ENCODE assay signal across 8 cellular contexts in the genomic region with DNA sequence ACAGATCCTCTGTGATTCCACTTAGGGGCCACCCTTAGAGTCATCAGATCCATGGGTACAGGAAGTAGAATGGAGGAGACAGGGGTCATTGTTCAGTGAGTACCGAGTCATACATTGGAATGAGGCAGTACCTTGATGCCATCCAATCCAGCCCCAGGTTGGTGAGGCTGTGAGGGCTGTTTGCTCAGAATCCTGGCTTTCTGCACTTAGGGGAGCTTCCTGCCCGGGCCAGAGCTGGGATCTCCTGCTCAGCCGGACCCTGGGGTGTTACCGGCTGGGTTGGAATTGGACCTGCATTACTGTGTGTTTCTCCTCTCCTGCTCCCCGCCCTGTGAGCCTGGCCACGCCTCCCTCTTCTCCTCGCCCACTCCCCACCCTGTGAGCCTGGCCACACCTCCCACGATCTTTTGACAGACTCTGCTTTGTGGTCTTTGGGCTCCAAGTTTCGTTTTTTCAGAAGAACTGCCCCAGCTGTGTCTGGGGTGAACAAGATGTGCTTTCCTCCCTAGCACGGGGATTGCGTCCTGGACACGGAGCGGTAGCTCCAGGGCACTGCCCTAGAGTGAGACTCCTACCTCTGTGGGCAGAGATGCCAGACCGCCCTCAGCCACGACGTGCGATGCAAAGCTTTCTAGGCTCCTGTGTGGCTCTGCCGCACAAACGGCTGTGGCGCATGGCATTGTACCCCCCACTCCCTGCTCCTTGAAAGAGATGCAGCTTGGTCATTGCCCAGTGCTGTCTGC. TPM values are rescaled to one million over a fixed set of nuclear protein-coding genes. Genes with fewer than 3 reads are reported as not detected.
DNase-seq lines count a peak whose midpoint lies in the region; ATAC-seq and TF ChIP-seq lines count a peak whose summit lies in the region.

No MANE protein-coding gene starts in this region.

- H3K4me1 ChIP-seq in left ventricle myocardium inferior, result peaks cover 40% of the 10 kb centered on the region

- peak overlapping the region; percentile 33 for H3K4me3 ChIP-seq in left ventricle myocardium inferior

- peak overlapping the region; percentile 70 for H3K4me3 Mint-ChIP-seq in activated T-helper 17 cell treated with anti-CD3 and anti-CD28 coated beads, Interleukin-2, amount 50 U/mL, for 72 hours

- H3K9me3 ChIP-seq in left ventricle myocardium inferior (replicated peaks), result no peaks in the 10 kb centered on the region

- H3K36me3 Mint-ChIP-seq in activated T-helper 17 cell treated with anti-CD3 and anti-CD28 coated beads, Interleukin-2, amount 50 U/mL, for 72 hours (ENCODE audit: low read depth), result peaks cover 83% of the 10 kb centered on the region

- no peaks in the 10 kb centered on the region for H3K9me3 Mint-ChIP-seq in activated T-helper 17 cell treated with anti-CD3 and anti-CD28 coated beads, Interleukin-2, amount 50 U/mL, for 72 hours

- H3K27me3 Mint-ChIP-seq in activated T-helper 17 cell treated with anti-CD3 and anti-CD28 coated beads, Interleukin-2, amount 50 U/mL, for 72 hours, result no peaks in the 10 kb centered on the region

- H3K4me1 Mint-ChIP-seq in activated T-helper 17 cell treated with anti-CD3 and anti-CD28 coated beads, Interleukin-2, amount 50 U/mL, for 72 hours, result peaks cover 29% of the 10 kb centered on the region

- peak; percentile 53 for ATAC-seq in GM21529 (IDR thresholded peaks at IDR 0.05; ENCODE audit: unreplicated experiment)
- ATAC-seq in activated T-helper 17 cell treated with anti-CD3 and anti-CD28 coated beads, Interleukin-2, amount 50 U/mL, for 72 hours (replicated peaks), result peak; percentile 75

- intact Hi-C loops in left ventricle myocardium inferior (cut with micrococcal nuclease), result no loop called here

- peak overlapping the region; percentile 89 for H3K27ac ChIP-seq in left ventricle myocardium inferior (replicated peaks)

- H3K27me3 ChIP-seq in left ventricle myocardium inferior (ENCODE audit: low read depth), result no peaks in the 10 kb centered on the region

- TF ChIP-seq CTCF in left ventricle myocardium inferior (IDR thresholded peaks at IDR 0.05; ENCODE audit: borderline replicate concordance), result no peak

- H3K36me3 ChIP-seq in left ventricle myocardium inferior, result peaks cover 27% of the 10 kb centered on the region

- peak; percentile 51 for DNase-seq in CD1c-positive myeloid dendritic cell (ENCODE audit: extremely low spot score)
- DNase-seq in NCI-H2196 treated with DMSO at 0.1 percent for 48 hours (lab: John Stamatoyannopoulos, UW; ENCODE audit: unreplicated experiment), result peak; percentile 34
- DNase-seq in left ventricle myocardium inferior, result no peak
- peak; percentile 80 for DNase-seq in stimulated activated CD4-positive, alpha-beta T cell treated with anti-CD3 and anti-CD28 coated beads, Interleukin-2, amount 100 ng/mL, for 4 hours (ENCODE audit: low read depth)
- DNase-seq in erythroblast (lab: John Stamatoyannopoulos, UW), result no peak
- no peak for DNase-seq in NCI-H2029 (lab: John Stamatoyannopoulos, UW)

- TF ChIP-seq POLR2A in erythroblast (IDR thresholded peaks at IDR 0.05; ENCODE audit: low read length), result no peak

- peak overlapping the region; percentile 88 for H3K27ac Mint-ChIP-seq in activated T-helper 17 cell treated with anti-CD3 and anti-CD28 coated beads, Interleukin-2, amount 50 U/mL, for 72 hours

RNA-seq across cellular contexts. Expression of a gene that starts 15.4 kb away (rescaled TPM):
- total RNA-seq in activated T-helper 17 cell treated with anti-CD3 and anti-CD28 coated beads, Interleukin-2, amount 50 U/mL, for 72 hours, result 10 to 100 TPM; 54.4 to 56.8 TPM
- total RNA-seq in left ventricle myocardium inferior, result 10.0 TPM

RNA-seq across cellular contexts. Expression of a gene that starts 35.6 kb away (rescaled TPM):
- 100 to 1,000 TPM; 221 to 265 TPM for total RNA-seq in activated T-helper 17 cell treated with anti-CD3 and anti-CD28 coated beads, Interleukin-2, amount 50 U/mL, for 72 hours
- total RNA-seq in left ventricle myocardium inferior, result 318 TPM

RNA-seq across cellular contexts. Expression of a gene that starts 42.9 kb away (rescaled TPM):
- 10 to 100 TPM; 91.0 to 99.2 TPM for total RNA-seq in activated T-helper 17 cell treated with anti-CD3 and anti-CD28 coated beads, Interleukin-2, amount 50 U/mL, for 72 hours
- total RNA-seq in left ventricle myocardium inferior, result 157 TPM

RNA-seq across cellular contexts. Expression of a gene that starts 43.4 kb away (rescaled TPM):
- total RNA-seq in activated T-helper 17 cell treated with anti-CD3 and anti-CD28 coated beads, Interleukin-2, amount 50 U/mL, for 72 hours, result 1 to 10 TPM in 1 of 2 donors, not detected in 1; 3.1 TPM
- 3.6 TPM for total RNA-seq in left ventricle myocardium inferior

RNA-seq across cellular contexts. Expression of a gene that starts 49.5 kb away (rescaled TPM):
- 10 to 100 TPM; 18.6 to 27.4 TPM for total RNA-seq in activated T-helper 17 cell treated with anti-CD3 and anti-CD28 coated beads, Interleukin-2, amount 50 U/mL, for 72 hours
- total RNA-seq in left ventricle myocardium inferior, result 13.4 TPM

Comparison
In these comparisons a context has a peak if more than half of its experiments do, and no peak if none do; other contexts are left out.
1. DNase-seq: peak in CD1c-positive myeloid dendritic cell (single experiment), NCI-H2196 treated with DMSO at 0.1 percent for 48 hours (single experiment) and stimulated activated CD4-positive, alpha-beta T cell treated with anti-CD3 and anti-CD28 coated beads, Interleukin-2, amount 100 ng/mL, for 4 hours (single experiment); none in left ventricle myocardium inferior (single experiment), erythroblast (0 of 2) and NCI-H2029 (single experiment).